Comparison of ENCODE assay signal across 23 cellular contexts in the genomic region with DNA sequence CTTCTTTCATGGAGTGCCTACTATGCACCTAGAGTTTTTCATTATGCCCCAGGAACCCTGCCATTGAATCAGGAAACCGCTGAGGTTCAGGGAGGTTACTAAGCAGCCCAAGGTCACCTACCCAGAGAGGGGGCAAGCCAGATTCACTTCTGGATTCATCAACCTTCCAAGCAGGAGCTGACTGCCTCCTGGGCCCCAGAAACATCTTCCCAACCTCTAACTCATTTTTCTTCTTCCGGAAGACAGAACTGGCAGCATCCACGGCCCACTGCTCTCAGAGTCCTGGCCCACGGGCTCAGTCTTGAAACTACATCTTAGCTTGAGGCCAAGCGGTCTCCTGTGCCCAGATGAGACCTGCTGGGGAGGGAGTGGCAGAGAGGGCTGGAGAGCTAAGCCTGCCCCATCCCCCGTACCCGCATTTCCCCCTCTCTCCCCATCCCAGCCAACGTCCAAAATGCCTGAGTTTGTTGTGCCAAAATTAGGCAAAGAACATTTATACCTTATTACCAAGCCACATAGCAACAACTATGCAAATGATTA.
DNase-seq lines count a peak whose midpoint lies in the region; ATAC-seq and TF ChIP-seq lines count a peak whose summit lies in the region.
"Had no signal": no experiment of that assay in that cellular context is flagged by ENCODE, and none has a peak within 500 bp of the region (broad histone marks: within the 10 kb centered on the region; RNA-seq: fewer than 3 reads in every experiment).

No MANE protein-coding gene starts in this region.

- peak overlapping the region; percentile 98 for H2BK120ac ChIP-seq in trophoblast cell (ENCODE audit: insufficient read depth, low read length, poor library complexity)

- H4K91ac ChIP-seq in trophoblast cell (ENCODE audit: low read depth, low read length) = peak overlapping the region; percentile 97

- no peak overlapping the region for H3K4me3 Mint-ChIP-seq in Calu3 (ENCODE audit: low read depth, unreplicated experiment)
- H3K4me3 Mint-ChIP-seq: activated CD4-positive, alpha-beta T cell treated with anti-CD3 and anti-CD28 coated beads, Interleukin-2, amount 10 ng/mL, durations not matched to agents 24 days and 14 days; CD4-positive, CD25-positive, alpha-beta regulatory T cell; T-cell had no signal

- no peaks in the 10 kb centered on the region for H3K36me3 Mint-ChIP-seq in Calu3 (ENCODE audit: insufficient read depth, unreplicated experiment)
- H3K36me3 Mint-ChIP-seq: CD4-positive, CD25-positive, alpha-beta regulatory T cell; T-cell had no signal

- peak overlapping the region; percentile 55 for H4K12ac ChIP-seq in trophoblast cell (ENCODE audit: low read depth, low read length)

- H3K14ac ChIP-seq in trophoblast cell (ENCODE audit: low read length) = peak overlapping the region; percentile 95

- no TSS peak for BruUV-seq in Calu3 (replicated peaks; lab: Mats Ljungman, UMichigan)

- WGBS in trophoblast cell (ENCODE audit: extremely low coverage, insufficient coverage, insufficient read length) = no CpG with 5 or more reads among the region's 8 CpGs

- peaks cover 86% of the 10 kb centered on the region for H3K27me3 Mint-ChIP-seq in Calu3 (ENCODE audit: unreplicated experiment)

- no peaks in the 10 kb centered on the region for H3K9me3 Mint-ChIP-seq in Calu3 (ENCODE audit: low read depth, unreplicated experiment)
- H3K9me3 Mint-ChIP-seq: activated CD4-positive, alpha-beta T cell treated with anti-CD3 and anti-CD28 coated beads, Interleukin-2, amount 10 ng/mL, durations not matched to agents 24 days and 14 days; T-cell had no signal

- no peak overlapping the region for H3K23ac ChIP-seq in trophoblast cell (ENCODE audit: low read length)

- H2BK12ac ChIP-seq in trophoblast cell (ENCODE audit: low read length) = peak overlapping the region; percentile 99

- H3K9me3 ChIP-seq in trophoblast cell (ENCODE audit: insufficient read depth, low read depth, low read length) = no peaks in the 10 kb centered on the region
- H3K9me3 ChIP-seq: right atrium auricular region, testis had no signal

- CTCF ChIA-PET in Calu3 (lab: Charles Lee) = interaction anchor here (0.9 to 2.1 kb wide), 7 partner anchors 10 to 1254 kb away, joined by 3 to 9 read pairs (median 4); no protein-coding TSS in a partner anchor

- peak overlapping the region; percentile 51 for H3K4ac ChIP-seq in trophoblast cell (ENCODE audit: low read depth, low read length)

- peak overlapping the region; percentile 95 for H2BK5ac ChIP-seq in trophoblast cell (ENCODE audit: low read depth, low read length, poor library complexity)

- peak overlapping the region; percentile 80 for H3K18ac ChIP-seq in trophoblast cell (ENCODE audit: low read length)

- peaks cover 54 to 56% of the 10 kb centered on the region in 2 experiments for H3K4me1 ChIP-seq in trophoblast cell (ENCODE audit: control insufficient read depth in 1 of 2, insufficient read depth in 2 of 2, low read length in 2 of 2)
- H3K4me1 ChIP-seq: right atrium auricular region, testis had no signal

- H3K4me3 ChIP-seq in coronary artery = no peak overlapping the region
- H3K4me3 ChIP-seq in trophoblast cell (ENCODE audit: low read depth, low read length) = no peak overlapping the region
- H3K4me3 ChIP-seq: hepatocyte, right atrium auricular region, testis had no signal

- intact Hi-C loops in Calu3 (cut with micrococcal nuclease; ENCODE audit: unreplicated experiment) = loop anchor here (10.0 kb wide), 1 partner anchor 256 kb away; no protein-coding TSS in a partner anchor

- H3K4me1 Mint-ChIP-seq in Calu3 (ENCODE audit: low read depth, unreplicated experiment) = peaks cover 9% of the 10 kb centered on the region
- H3K4me1 Mint-ChIP-seq: activated CD4-positive, alpha-beta T cell treated with anti-CD3 and anti-CD28 coated beads, Interleukin-2, amount 10 ng/mL, durations not matched to agents 24 days and 14 days; CD4-positive, CD25-positive, alpha-beta regulatory T cell had no signal

- peak overlapping the region; percentile 84 for H4K8ac ChIP-seq in trophoblast cell (ENCODE audit: low read depth, low read length)

- H2AFZ ChIP-seq in trophoblast cell (ENCODE audit: insufficient read depth, low read length, poor library complexity) = peak overlapping the region; percentile 19
- H2AFZ ChIP-seq: hepatocyte had no signal

- ATAC-seq in HG02588 (IDR thresholded peaks at IDR 0.05; ENCODE audit: unreplicated experiment) = no peak

- H2AK5ac ChIP-seq in trophoblast cell (ENCODE audit: low read length) = peak overlapping the region; percentile 97

- H3K27ac ChIP-seq in coronary artery = no peak overlapping the region
- H3K27ac ChIP-seq in trophoblast cell (ENCODE audit: low read depth, low read length) = peak overlapping the region; percentile 97
- H3K27ac ChIP-seq: hepatocyte, HL-60, KMS-11, right atrium auricular region, testis had no signal

- no peak overlapping the region for H3K9ac ChIP-seq in trophoblast cell (ENCODE audit: low read length)
- H3K9ac ChIP-seq: KMS-11 had no signal

- peaks cover 9% of the 10 kb centered on the region for H3K79me2 ChIP-seq in trophoblast cell (ENCODE audit: control insufficient read depth, insufficient read depth, low read length, poor library complexity)
- H3K79me2 ChIP-seq: hepatocyte had no signal

- H3K4me2 ChIP-seq in trophoblast cell (ENCODE audit: low read length) = no peak overlapping the region
- H3K4me2 ChIP-seq: hepatocyte, KMS-11 had no signal

- no peaks in the 10 kb centered on the region for H3K36me3 ChIP-seq in trophoblast cell (ENCODE audit: control insufficient read depth in 1 of 2, insufficient read depth in 2 of 2, low read length in 2 of 2)
- H3K36me3 ChIP-seq: right atrium auricular region had no signal

- peaks cover 50% of the 10 kb centered on the region for H3K79me1 ChIP-seq in trophoblast cell (ENCODE audit: low read length)

- TF ChIP-seq CTCF in Calu3 (IDR thresholded peaks at IDR 0.05; ENCODE audit: unreplicated experiment) (peak; percentile 0), coronary artery (IDR thresholded peaks at IDR 0.05) (no peak)

- H3K27ac Mint-ChIP-seq in Calu3 (ENCODE audit: unreplicated experiment) = no peak overlapping the region
- H3K27ac Mint-ChIP-seq: activated CD4-positive, alpha-beta T cell treated with anti-CD3 and anti-CD28 coated beads, Interleukin-2, amount 10 ng/mL, durations not matched to agents 24 days and 14 days; CD4-positive, CD25-positive, alpha-beta regulatory T cell; T-cell had no signal

- DNase-seq in Calu3 (no peak), M059J (ENCODE audit: low read depth) (peak; percentile 53), coronary artery (ENCODE audit: low spot score) (peak; percentile 54), trophoblast cell (no peak), activated gamma-delta T cell (lab: John Stamatoyannopoulos, UW) (no peak), COLO829 (ENCODE audit: low spot score) (no peak)
- DNase-seq in stimulated activated CD8-positive, alpha-beta memory T cell treated with anti-CD3 and anti-CD28 coated beads, Interleukin-4, amount 100 ng/mL, for 48 hours = no peak
- DNase-seq: amniotic stem cell, DMS153, foreskin keratinocyte, left ventricle myocardium superior, NCI-H1105 treated with DMSO at 0.1 percent for 48 hours, NCI-H526 treated with DMSO at 0.1 percent for 48 hours, nucleus accumbens had no signal

- no peaks in the 10 kb centered on the region for H3K27me3 ChIP-seq in trophoblast cell (ENCODE audit: insufficient read depth, low read length)
- H3K27me3 ChIP-seq: foreskin keratinocyte, right atrium auricular region, testis had no signal

Comparison
In these comparisons a context has a peak if more than half of its experiments do, and no peak if none do; other contexts are left out.
1. DNase-seq: peak in M059J (single experiment) and coronary artery (single experiment); none in Calu3 (single experiment), trophoblast cell (0 of 2), stimulated activated CD8-positive, alpha-beta memory T cell treated with anti-CD3 and anti-CD28 coated beads, Interleukin-4, amount 100 ng/mL, for 48 hours (single experiment), activated gamma-delta T cell (single experiment) and COLO829 (single experiment).